16 cellular contexts compared by ENCODE assay signal in the genomic region with DNA sequence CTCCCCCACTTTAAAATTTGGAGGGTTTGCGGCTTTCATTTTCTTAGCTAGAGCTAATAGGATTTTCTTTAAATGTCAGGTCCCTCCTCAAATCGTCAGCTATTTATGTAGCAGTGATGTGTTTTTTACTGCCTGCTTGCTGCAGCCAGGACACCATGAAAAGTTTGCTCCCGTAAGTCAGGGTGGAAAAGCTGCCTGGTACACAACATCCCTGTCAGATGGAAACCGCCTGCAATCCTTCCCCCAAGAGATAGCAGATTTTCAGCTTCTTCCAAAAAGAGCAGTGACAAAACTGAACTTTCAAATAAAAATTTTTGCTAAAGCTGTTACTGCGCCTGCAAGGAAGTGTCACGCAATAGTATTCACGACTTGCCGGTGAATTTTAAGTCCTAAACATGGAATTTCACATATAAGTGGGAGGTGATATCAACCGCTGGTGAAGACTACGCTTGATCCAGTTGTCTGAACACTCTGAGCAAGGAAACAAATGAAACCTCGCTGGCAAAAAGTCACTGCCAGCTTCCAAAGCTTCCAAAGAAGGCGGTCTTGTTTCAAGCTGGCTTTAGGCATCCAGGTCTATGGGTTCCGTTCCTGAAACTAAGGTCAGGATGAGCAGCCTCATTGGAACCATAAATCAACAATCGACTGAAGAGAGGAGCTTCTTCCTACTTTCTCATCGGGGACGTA. TPM values are rescaled to one million over a fixed set of nuclear protein-coding genes. Genes with fewer than 3 reads are reported as not detected.
DNase-seq lines count a peak whose midpoint lies in the region; ATAC-seq and TF ChIP-seq lines count a peak whose summit lies in the region.
"Had no signal": no experiment of that assay in that cellular context is flagged by ENCODE, and none has a peak within 500 bp of the region (broad histone marks: within the 10 kb centered on the region; RNA-seq: fewer than 3 reads in every experiment).

No MANE protein-coding gene starts in this region.

- peaks cover 4% of the 10 kb centered on the region; the same call in 1 of the 2 replicates for H3K9me3 Mint-ChIP-seq in HFFc6
- H3K9me3 Mint-ChIP-seq: CD4-positive, CD25-positive, alpha-beta regulatory T cell; stimulated activated memory B cell treated with anti-CD40 and anti-IgM and Interleukin-4, amounts not matched to agents 10 μg/mL and 1 μg/mL and 100 μg/mL, for 72 hours had no signal

- no peak for ATAC-seq in T-helper 17 cell
- ATAC-seq: stimulated activated memory B cell treated with anti-CD40 and anti-IgM and Interleukin-4, amounts not matched to agents 10 μg/mL and 1 μg/mL and 100 μg/mL, for 72 hours had no signal

- H3K27ac ChIP-seq in colonic mucosa, result peak overlapping the region; percentile 57
- peak overlapping the region; percentile 94 for H3K27ac ChIP-seq in muscle layer of colon (ENCODE audit: low read depth, low read length)
- H3K27ac ChIP-seq in testis, result peak overlapping the region; percentile 90 to 93

- peaks cover 16% of the 10 kb centered on the region for H3K27me3 Mint-ChIP-seq in HFFc6 (ENCODE audit: insufficient read depth)
- H3K27me3 Mint-ChIP-seq in T-helper 17 cell, result peaks cover 18% of the 10 kb centered on the region
- H3K27me3 Mint-ChIP-seq: CD4-positive, CD25-positive, alpha-beta regulatory T cell had no signal

- no peak for TF ChIP-seq CTCF in HFFc6 (IDR thresholded peaks at IDR 0.05)
- no peak for TF ChIP-seq CTCF in colonic mucosa (IDR thresholded peaks at IDR 0.05)
- TF ChIP-seq CTCF in testis (IDR thresholded peaks at IDR 0.05), result no peak

- TF ChIP-seq POLR2A in testis (IDR thresholded peaks at IDR 0.05), result no peak

- H3K4me3 Mint-ChIP-seq in HFFc6 (peak overlapping the region; percentile 97), T-helper 17 cell (no peak overlapping the region)
- H3K4me3 Mint-ChIP-seq: CD4-positive, CD25-positive, alpha-beta regulatory T cell; stimulated activated memory B cell treated with anti-CD40 and anti-IgM and Interleukin-4, amounts not matched to agents 10 μg/mL and 1 μg/mL and 100 μg/mL, for 72 hours had no signal

- H3K36me3 Mint-ChIP-seq in HFFc6 (ENCODE audit: low read depth) (peaks cover 63% of the 10 kb centered on the region), T-helper 17 cell (ENCODE audit: low read depth) (no peaks in the 10 kb centered on the region)
- H3K36me3 Mint-ChIP-seq: CD4-positive, CD25-positive, alpha-beta regulatory T cell; stimulated activated memory B cell treated with anti-CD40 and anti-IgM and Interleukin-4, amounts not matched to agents 10 μg/mL and 1 μg/mL and 100 μg/mL, for 72 hours had no signal

- H3K9me3 ChIP-seq in colonic mucosa, result no peaks in the 10 kb centered on the region
- no peaks in the 10 kb centered on the region for H3K9me3 ChIP-seq in muscle layer of colon (ENCODE audit: low read length)
- no peaks in the 10 kb centered on the region for H3K9me3 ChIP-seq in testis
- H3K9me3 ChIP-seq in T-helper 17 cell (ENCODE audit: control insufficient read depth, low read length, poor library complexity, severe bottlenecking), result no peaks in the 10 kb centered on the region

- H3K27ac Mint-ChIP-seq in HFFc6 (peak overlapping the region; percentile 94), T-helper 17 cell (no peak overlapping the region)
- H3K27ac Mint-ChIP-seq: CD4-positive, CD25-positive, alpha-beta regulatory T cell; stimulated activated memory B cell treated with anti-CD40 and anti-IgM and Interleukin-4, amounts not matched to agents 10 μg/mL and 1 μg/mL and 100 μg/mL, for 72 hours had no signal

- H3K4me1 Mint-ChIP-seq in HFFc6 (ENCODE audit: low read depth) (peaks cover 60% of the 10 kb centered on the region), T-helper 17 cell (no peaks in the 10 kb centered on the region)
- H3K4me1 Mint-ChIP-seq: CD4-positive, CD25-positive, alpha-beta regulatory T cell; stimulated activated memory B cell treated with anti-CD40 and anti-IgM and Interleukin-4, amounts not matched to agents 10 μg/mL and 1 μg/mL and 100 μg/mL, for 72 hours had no signal

- H3K4me3 ChIP-seq in colonic mucosa (peak overlapping the region; percentile 24), muscle layer of colon (ENCODE audit: low read depth in 1 of 2, low read length in 2 of 2) (peak overlapping the region; percentile 75 to 94), testis (peak overlapping the region; percentile 52 to 54)

- 59 to 61% methylated on average over 16 of the region's 16 CpGs for WGBS in testis, 2 donors

- DNase-seq in HFFc6 (no peak), colonic mucosa (no peak), testis (no peak), NCI-H446 (lab: John Stamatoyannopoulos, UW) (no peak), NCI-H1105 (lab: John Stamatoyannopoulos, UW) (no peak), T-helper 9 cell (no peak), T-helper 17 cell (no peak)
- DNase-seq: activated naive CD4-positive, alpha-beta T cell treated with Interleukin-2 at 50 U/mL for 16 hours; CD4-positive, CD25-positive, alpha-beta regulatory T cell; cortex of kidney; kidney; NCI-H748 treated with DMSO at 0.1 percent for 48 hours; nucleus accumbens; stimulated activated CD4-positive, alpha-beta T cell treated with anti-CD3 and anti-CD28 coated beads, Interleukin-4, amount 100 ng/mL, for 1 hour had no signal

- intact Hi-C loops in colonic mucosa (cut with DNase I), result loop anchor here (5.0 kb wide), 1 partner anchor 249 kb away; no protein-coding TSS in a partner anchor
- intact Hi-C loops in testis (cut with DNase I; ENCODE audit: low total_unique reads), result loop anchor here (10.0 kb wide), 2 partner anchors 116 to 256 kb away; no protein-coding TSS in a partner anchor

- no peaks in the 10 kb centered on the region for H3K36me3 ChIP-seq in colonic mucosa
- H3K36me3 ChIP-seq in muscle layer of colon (ENCODE audit: insufficient read depth, low read length), result no peaks in the 10 kb centered on the region
- no peaks in the 10 kb centered on the region for H3K36me3 ChIP-seq in testis (ENCODE audit: low read depth, missing control alignments)

- H3K4me1 ChIP-seq in colonic mucosa, result no peaks in the 10 kb centered on the region
- peaks cover 29% of the 10 kb centered on the region for H3K4me1 ChIP-seq in muscle layer of colon (ENCODE audit: insufficient read depth, low read length)
- H3K4me1 ChIP-seq in testis, result peaks cover 4% of the 10 kb centered on the region

- no peaks in the 10 kb centered on the region for H3K27me3 ChIP-seq in colonic mucosa
- H3K27me3 ChIP-seq in muscle layer of colon (ENCODE audit: control insufficient read depth in 1 of 2, insufficient read depth in 2 of 2, low read length in 2 of 2), result no peaks in the 10 kb centered on the region
- no peaks in the 10 kb centered on the region for H3K27me3 ChIP-seq in testis

- H3K9ac ChIP-seq in colonic mucosa (ENCODE audit: low read depth in 2 of 2, low read length in 2 of 2), result peak overlapping the region in 1 of 2 donors; percentile 21
- H3K9ac ChIP-seq in muscle layer of colon (ENCODE audit: low read length), result peak overlapping the region; percentile 93

RNA-seq across cellular contexts. Expression of a gene that starts 2.9 kb away (rescaled TPM):
- total RNA-seq in HFFc6 (2021; fragmentation: NEBNext Ultra II Directional; extraction: Animal tissue kit (Norgen Biotek cat#: 25700)), result 100 to 1,000 TPM; 409 to 759 (median 458) TPM
- total RNA-seq in colonic mucosa (10 to 100 TPM; 28.4 to 80.9 TPM), testis (10 to 100 TPM; 35.1 to 74.1 TPM), T-helper 17 cell (1 to 10 TPM; 1.9 to 2.6 TPM)
- 93.1 TPM for polyA plus RNA-seq in testis (ENCODE audit: insufficient read depth, low read depth, low replicate concordance)

Comparison
In these comparisons a context has a peak if more than half of its experiments do, and no peak if none do; other contexts are left out.
1. H3K4me3 ChIP-seq: peak in every context shown above with its lines; median percentile 84 in muscle layer of colon; 53 in testis; 24 in colonic mucosa.
2. RNA of a gene that starts 2.9 kb away (total RNA-seq): 409 to 759 TPM in HFFc6, 28.4 to 80.9 TPM in colonic mucosa and 35.1 to 74.1 TPM in testis; 1.9 to 2.6 TPM in T-helper 17 cell; every median in the first group is over 4 times any median in the second.
3. Peak in every context shown above with its lines, with median percentiles within 50 percentile points of each other: H3K27ac ChIP-seq.